Comparison of ENCODE assay signal across 27 cellular contexts in genomic region chr13:29619995-29620394, GRCh38. TPM values are rescaled to one million over a fixed set of nuclear protein-coding genes. Genes with fewer than 3 reads are reported as not detected.
DNase-seq lines count a peak whose midpoint lies in the region; ATAC-seq and TF ChIP-seq lines count a peak whose summit lies in the region.
"Had no signal": no experiment of that assay in that cellular context is flagged by ENCODE, and none has a peak within 500 bp of the region (broad histone marks: within the 10 kb centered on the region; RNA-seq: fewer than 3 reads in every experiment).

No MANE protein-coding gene starts in this region.

- H3K4me1 Mint-ChIP-seq in effector memory CD8-positive, alpha-beta T cell (ENCODE audit: low read depth in 2 of 2), result no peaks in the 10 kb centered on the region
- H3K4me1 Mint-ChIP-seq: neural progenitor cell; stimulated activated memory B cell treated with anti-CD40 and anti-IgM and Interleukin-4, amounts not matched to agents 10 μg/mL and 1 μg/mL and 100 μg/mL, for 72 hours; T-cell had no signal

- no peak for TF ChIP-seq CTCF in fibroblast of the aortic adventitia (IDR thresholded peaks at IDR 0.05; ENCODE audit: insufficient read depth, low read length)

- no peaks in the 10 kb centered on the region for H3K36me3 Mint-ChIP-seq in effector memory CD8-positive, alpha-beta T cell (ENCODE audit: insufficient read depth)
- H3K36me3 Mint-ChIP-seq: neural progenitor cell; stimulated activated memory B cell treated with anti-CD40 and anti-IgM and Interleukin-4, amounts not matched to agents 10 μg/mL and 1 μg/mL and 100 μg/mL, for 72 hours; T-cell had no signal

- H3K4me3 ChIP-seq in fibroblast of the aortic adventitia (ENCODE audit: low read depth, low read length), result no peak overlapping the region
- H3K4me3 ChIP-seq: dorsolateral prefrontal cortex, gastrocnemius medialis, lower lobe of right lung, neural progenitor cell, thoracic aorta had no signal

- DNase-seq in HS-27A (ENCODE audit: low read depth) (peak; percentile 45), SW 1271 (lab: John Stamatoyannopoulos, UW) (peak; percentile 6 to 70), fibroblast of the aortic adventitia (ENCODE audit: low read depth) (peak; percentile 41), HuH-7 (ENCODE audit: low spot score) (no peak)
- DNase-seq in effector memory CD8-positive, alpha-beta T cell, result no peak
- DNase-seq: activated CD4-positive, CD25-positive, alpha-beta regulatory T cell treated with anti-CD3 and anti-CD28 coated beads, Interleukin-2, amount 50 U/mL, for 72 hours; activated CD8-positive, alpha-beta T cell treated with anti-CD3 and anti-CD28 coated beads for 36 hours; activated gamma-delta T cell; activated T-cell treated with anti-CD3 and anti-CD28 coated beads for 4 hours; BE2C; caudate nucleus; COR-L47; DMS79; dorsolateral prefrontal cortex; gastrocnemius medialis; hippocampal formation; lower lobe of right lung; NCI-H2171; NCI-H526 treated with DMSO at 0.1 percent for 48 hours; T-cell had no signal

- peaks cover 60 to 62% of the 10 kb centered on the region in 2 donors for H3K27me3 Mint-ChIP-seq in effector memory CD8-positive, alpha-beta T cell
- H3K27me3 Mint-ChIP-seq: progenitor cell of endocrine pancreas had no signal

- no peak overlapping the region for H3K4me3 Mint-ChIP-seq in effector memory CD8-positive, alpha-beta T cell
- H3K4me3 Mint-ChIP-seq: activated CD8-positive, alpha-beta T cell treated with anti-CD3 and anti-CD28 coated beads for 36 hours; neural progenitor cell; stimulated activated memory B cell treated with anti-CD40 and anti-IgM and Interleukin-4, amounts not matched to agents 10 μg/mL and 1 μg/mL and 100 μg/mL, for 72 hours; T-cell had no signal

- no peak for ATAC-seq in HG03097 (IDR thresholded peaks at IDR 0.05; ENCODE audit: low FRiP score, unreplicated experiment)
- no peak for ATAC-seq in HG02884 (IDR thresholded peaks at IDR 0.05; ENCODE audit: unreplicated experiment)
- no peak for ATAC-seq in effector memory CD8-positive, alpha-beta T cell (replicated peaks)
- ATAC-seq: activated CD8-positive, alpha-beta T cell treated with anti-CD3 and anti-CD28 coated beads for 36 hours; gastrocnemius medialis; lower lobe of right lung; Right ventricle myocardium inferior; stimulated activated memory B cell treated with anti-CD40 and anti-IgM and Interleukin-4, amounts not matched to agents 10 μg/mL and 1 μg/mL and 100 μg/mL, for 72 hours; T-cell had no signal

- H3K9me3 Mint-ChIP-seq in effector memory CD8-positive, alpha-beta T cell, result no peaks in the 10 kb centered on the region
- H3K9me3 Mint-ChIP-seq: stimulated activated memory B cell treated with anti-CD40 and anti-IgM and Interleukin-4, amounts not matched to agents 10 μg/mL and 1 μg/mL and 100 μg/mL, for 72 hours had no signal

- H3K27ac Mint-ChIP-seq in effector memory CD8-positive, alpha-beta T cell, result no peak overlapping the region
- H3K27ac Mint-ChIP-seq: activated CD8-positive, alpha-beta T cell treated with anti-CD3 and anti-CD28 coated beads for 36 hours; neural progenitor cell; stimulated activated memory B cell treated with anti-CD40 and anti-IgM and Interleukin-4, amounts not matched to agents 10 μg/mL and 1 μg/mL and 100 μg/mL, for 72 hours; T-cell had no signal

RNA-seq across cellular contexts. Expression of gene SLC7A1, which starts 24.5 kb away (rescaled TPM):
- total RNA-seq in fibroblast of the aortic adventitia (ENCODE audit: low replicate concordance), result 3.8 and 33.1 TPM in 2 replicates

Comparison
In these comparisons a context has a peak if more than half of its experiments do, and no peak if none do; other contexts are left out.
1. DNase-seq: peak in HS-27A (single experiment), SW 1271 (2 of 2) and fibroblast of the aortic adventitia (single experiment); none in HuH-7 (single experiment) and effector memory CD8-positive, alpha-beta T cell (0 of 3).